In genomic region chr3:171309906-171310359, GRCh38 we compare ENCODE assay signal across 10 cellular contexts.
DNase-seq lines count a peak whose midpoint lies in the region; ATAC-seq, FAIRE-seq and TF ChIP-seq lines count a peak whose summit lies in the region.
"Had no signal": no experiment of that assay in that cellular context is flagged by ENCODE, and none has a peak within 500 bp of the region (broad histone marks: within the 10 kb centered on the region; RNA-seq: fewer than 3 reads in every experiment).

No MANE protein-coding gene starts in this region.

- TF ChIP-seq CTCF in bronchial epithelial cell (IDR thresholded peaks at IDR 0.05; ENCODE audit: insufficient read depth, low read length, severe bottlenecking): no peak
- TF ChIP-seq CTCF in nephron progenitor cell (IDR thresholded peaks at IDR 0.05): no peak

- H3K4me1 Mint-ChIP-seq in nephron progenitor cell: peaks cover 63% of the 10 kb centered on the region

- no peaks in the 10 kb centered on the region for H3K27me3 ChIP-seq in bronchial epithelial cell (ENCODE audit: control insufficient read depth, insufficient read depth, low read length)

- FAIRE-seq in bronchial epithelial cell (lab: Jason Lieb, UNC): no peak
- FAIRE-seq: GM12891 had no signal

- H3K4me3 Mint-ChIP-seq in nephron progenitor cell: no peak overlapping the region

- no peak overlapping the region for H3K4me3 ChIP-seq in bronchial epithelial cell (ENCODE audit: low read depth, low read length)

- peaks cover 12% of the 10 kb centered on the region for H3K36me3 Mint-ChIP-seq in nephron progenitor cell (ENCODE audit: low read depth)

- peaks cover 13% of the 10 kb centered on the region for H3K9me3 Mint-ChIP-seq in nephron progenitor cell

- H3K36me3 ChIP-seq in bronchial epithelial cell (ENCODE audit: control insufficient read depth, insufficient read depth, low read length): no peaks in the 10 kb centered on the region

- peak; percentile 71 for ATAC-seq in GM18858 (IDR thresholded peaks at IDR 0.05; ENCODE audit: unreplicated experiment)
- peak; percentile 64 for ATAC-seq in HG03342 (IDR thresholded peaks at IDR 0.05; ENCODE audit: unreplicated experiment)

- H3K27ac Mint-ChIP-seq in nephron progenitor cell: peak overlapping the region; percentile 43

- no peaks in the 10 kb centered on the region for H3K27me3 Mint-ChIP-seq in nephron progenitor cell (ENCODE audit: low read depth, poor library complexity)

- DNase-seq in bronchial epithelial cell (ENCODE audit: low read depth) (peak; percentile 84), nephron progenitor cell (no peak), midbrain (lab: John Stamatoyannopoulos, UW) (no peak), GF-D8 (lab: John Stamatoyannopoulos, UW) (no peak)
- DNase-seq in activated CD8-positive, alpha-beta memory T cell treated with anti-CD3 and anti-CD28 coated beads, Interleukin-2, amount 50 U/mL, for 48 hours: no peak
- DNase-seq: NCI-H1694 treated with DMSO at 0.1 percent for 48 hours, occipital lobe had no signal
